1 cellular context compared by ENCODE assay signal in the genomic region with DNA sequence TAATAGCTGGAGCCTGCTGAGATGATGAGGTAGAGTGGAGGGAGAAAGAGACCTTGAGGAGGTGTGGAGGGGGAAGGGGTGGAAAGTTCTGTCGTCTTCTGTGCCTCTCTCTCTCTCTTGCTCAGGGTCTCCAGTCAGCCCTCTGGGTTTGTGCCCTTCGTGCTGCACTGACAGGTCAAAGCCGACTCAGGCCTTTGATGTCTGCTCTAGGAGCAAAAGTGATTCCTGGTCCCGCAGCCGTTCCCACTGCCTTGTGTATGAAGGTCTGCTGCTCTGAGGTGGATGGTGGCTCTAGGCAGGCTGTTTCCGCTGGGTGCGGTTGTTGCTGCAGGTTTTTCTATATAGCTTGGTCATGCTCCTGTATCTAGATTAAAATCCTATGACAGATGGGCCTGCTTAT.
TF ChIP-seq lines count a peak whose summit lies in the region.

No MANE protein-coding gene starts in this region.

TF ChIP-seq in HepG2, 621 proteins besides CTCF, POLR2A, EP300 and RAD21 (continues in another document):
- TF ChIP-seq ZNF503 (CRISPR knock-in tag; IDR thresholded peaks at IDR 0.05): no peak
- TF ChIP-seq ZBTB3 (CRISPR knock-in tag; IDR thresholded peaks at IDR 0.05; ENCODE audit: borderline replicate concordance, low read depth): no peak
- TF ChIP-seq ZNF687 (CRISPR knock-in tag; IDR thresholded peaks at IDR 0.05): peak; percentile 65
- no peak for TF ChIP-seq KDM4B (CRISPR knock-in tag; IDR thresholded peaks at IDR 0.05)
- no peak for TF ChIP-seq ZNF703 (CRISPR knock-in tag; IDR thresholded peaks at IDR 0.05; ENCODE audit: borderline replicate concordance)
- no peak for TF ChIP-seq ARNTL (CRISPR knock-in tag; IDR thresholded peaks at IDR 0.05)
- TF ChIP-seq MTF2 (CRISPR knock-in tag; IDR thresholded peaks at IDR 0.05; ENCODE audit: borderline replicate concordance): no peak
- TF ChIP-seq ZNF33A (CRISPR knock-in tag; IDR thresholded peaks at IDR 0.05; ENCODE audit: borderline replicate concordance): no peak
- TF ChIP-seq, protein P1, sequence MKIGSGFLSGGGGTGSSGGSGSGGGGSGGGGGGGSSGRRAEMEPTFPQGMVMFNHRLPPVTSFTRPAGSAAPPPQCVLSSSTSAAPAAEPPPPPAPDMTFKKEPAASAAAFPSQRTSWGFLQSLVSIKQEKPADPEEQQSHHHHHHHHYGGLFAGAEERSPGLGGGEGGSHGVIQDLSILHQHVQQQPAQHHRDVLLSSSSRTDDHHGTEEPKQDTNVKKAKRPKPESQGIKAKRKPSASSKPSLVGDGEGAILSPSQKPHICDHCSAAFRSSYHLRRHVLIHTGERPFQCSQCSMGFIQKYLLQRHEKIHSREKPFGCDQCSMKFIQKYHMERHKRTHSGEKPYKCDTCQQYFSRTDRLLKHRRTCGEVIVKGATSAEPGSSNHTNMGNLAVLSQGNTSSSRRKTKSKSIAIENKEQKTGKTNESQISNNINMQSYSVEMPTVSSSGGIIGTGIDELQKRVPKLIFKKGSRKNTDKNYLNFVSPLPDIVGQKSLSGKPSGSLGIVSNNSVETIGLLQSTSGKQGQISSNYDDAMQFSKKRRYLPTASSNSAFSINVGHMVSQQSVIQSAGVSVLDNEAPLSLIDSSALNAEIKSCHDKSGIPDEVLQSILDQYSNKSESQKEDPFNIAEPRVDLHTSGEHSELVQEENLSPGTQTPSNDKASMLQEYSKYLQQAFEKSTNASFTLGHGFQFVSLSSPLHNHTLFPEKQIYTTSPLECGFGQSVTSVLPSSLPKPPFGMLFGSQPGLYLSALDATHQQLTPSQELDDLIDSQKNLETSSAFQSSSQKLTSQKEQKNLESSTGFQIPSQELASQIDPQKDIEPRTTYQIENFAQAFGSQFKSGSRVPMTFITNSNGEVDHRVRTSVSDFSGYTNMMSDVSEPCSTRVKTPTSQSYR (CRISPR knock-in tag; IDR thresholded peaks at IDR 0.05; ENCODE audit: borderline replicate concordance): no peak
- TF ChIP-seq ZNF329 (CRISPR knock-in tag; IDR thresholded peaks at IDR 0.05; ENCODE audit: low read depth): no peak
- no peak for TF ChIP-seq ZNF235 (CRISPR knock-in tag; IDR thresholded peaks at IDR 0.05; ENCODE audit: borderline replicate concordance)
- TF ChIP-seq KLF6 (CRISPR knock-in tag; IDR thresholded peaks at IDR 0.05): no peak
- TF ChIP-seq ZNF773 (CRISPR knock-in tag; IDR thresholded peaks at IDR 0.05; ENCODE audit: borderline replicate concordance): no peak
- TF ChIP-seq YY1 (IDR thresholded peaks at IDR 0.05; ENCODE audit: insufficient read depth, insufficient replicate concordance, low read depth, low read length): no peak
- TF ChIP-seq RXRA (CRISPR knock-in tag; IDR thresholded peaks at IDR 0.05): peak; percentile 35; the same call in 1 of the 2 replicates
- TF ChIP-seq, protein P2, sequence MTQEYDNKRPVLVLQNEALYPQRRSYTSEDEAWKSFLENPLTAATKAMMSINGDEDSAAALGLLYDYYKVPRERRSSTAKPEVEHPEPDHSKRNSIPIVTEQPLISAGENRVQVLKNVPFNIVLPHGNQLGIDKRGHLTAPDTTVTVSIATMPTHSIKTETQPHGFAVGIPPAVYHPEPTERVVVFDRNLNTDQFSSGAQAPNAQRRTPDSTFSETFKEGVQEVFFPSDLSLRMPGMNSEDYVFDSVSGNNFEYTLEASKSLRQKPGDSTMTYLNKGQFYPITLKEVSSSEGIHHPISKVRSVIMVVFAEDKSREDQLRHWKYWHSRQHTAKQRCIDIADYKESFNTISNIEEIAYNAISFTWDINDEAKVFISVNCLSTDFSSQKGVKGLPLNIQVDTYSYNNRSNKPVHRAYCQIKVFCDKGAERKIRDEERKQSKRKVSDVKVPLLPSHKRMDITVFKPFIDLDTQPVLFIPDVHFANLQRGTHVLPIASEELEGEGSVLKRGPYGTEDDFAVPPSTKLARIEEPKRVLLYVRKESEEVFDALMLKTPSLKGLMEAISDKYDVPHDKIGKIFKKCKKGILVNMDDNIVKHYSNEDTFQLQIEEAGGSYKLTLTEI (CRISPR knock-in tag; conservative IDR thresholded peaks at IDR 0.05): no peak
- peak; percentile 60; the same call in 1 of the 2 replicates for TF ChIP-seq ZNF264 (CRISPR knock-in tag; IDR thresholded peaks at IDR 0.05)
- TF ChIP-seq ZNF569 (CRISPR knock-in tag; IDR thresholded peaks at IDR 0.05; ENCODE audit: borderline replicate concordance): no peak
- peak; percentile 38; the same call in 1 of the 2 replicates for TF ChIP-seq ZFX (CRISPR knock-in tag; IDR thresholded peaks at IDR 0.05; ENCODE audit: low read depth)
- no peak for TF ChIP-seq NONO (IDR thresholded peaks at IDR 0.05)
- no peak for TF ChIP-seq NONO (CRISPR knock-in tag; conservative IDR thresholded peaks at IDR 0.05)
- TF ChIP-seq CREM (IDR thresholded peaks at IDR 0.05): no peak
- no peak for TF ChIP-seq CREM (CRISPR knock-in tag; IDR thresholded peaks at IDR 0.05)
- peak; percentile 51 for TF ChIP-seq PAXIP1 (CRISPR knock-in tag; conservative IDR thresholded peaks at IDR 0.05)
- no peak for TF ChIP-seq NCOA1 (CRISPR knock-in tag; IDR thresholded peaks at IDR 0.05)
- TF ChIP-seq RFXAP (CRISPR knock-in tag; IDR thresholded peaks at IDR 0.05; ENCODE audit: borderline replicate concordance): no peak
- no peak for TF ChIP-seq HCFC1 (IDR thresholded peaks at IDR 0.05; ENCODE audit: low read depth, low read length)
- TF ChIP-seq THAP11 (CRISPR knock-in tag; IDR thresholded peaks at IDR 0.05): no peak
- TF ChIP-seq ZNF484 (CRISPR knock-in tag; IDR thresholded peaks at IDR 0.05; ENCODE audit: borderline replicate concordance, low read depth): no peak
- no peak for TF ChIP-seq FOXA1 (IDR thresholded peaks at IDR 0.05)
- no peak for TF ChIP-seq FOXA1 (CRISPR knock-in tag; IDR thresholded peaks at IDR 0.05)
- no peak for TF ChIP-seq ZNF431 (CRISPR knock-in tag; IDR thresholded peaks at IDR 0.05; ENCODE audit: borderline replicate concordance, low read depth)
- no peak for TF ChIP-seq TEAD3 (CRISPR knock-in tag; optimal IDR thresholded peaks at IDR 0.05; ENCODE audit: borderline replicate concordance)
- TF ChIP-seq SALL2 (CRISPR knock-in tag; IDR thresholded peaks at IDR 0.05): no peak
- peak; percentile 28; the same call in 1 of the 2 replicates for TF ChIP-seq KMT2A (CRISPR knock-in tag; IDR thresholded peaks at IDR 0.05)
- TF ChIP-seq, protein P3, sequence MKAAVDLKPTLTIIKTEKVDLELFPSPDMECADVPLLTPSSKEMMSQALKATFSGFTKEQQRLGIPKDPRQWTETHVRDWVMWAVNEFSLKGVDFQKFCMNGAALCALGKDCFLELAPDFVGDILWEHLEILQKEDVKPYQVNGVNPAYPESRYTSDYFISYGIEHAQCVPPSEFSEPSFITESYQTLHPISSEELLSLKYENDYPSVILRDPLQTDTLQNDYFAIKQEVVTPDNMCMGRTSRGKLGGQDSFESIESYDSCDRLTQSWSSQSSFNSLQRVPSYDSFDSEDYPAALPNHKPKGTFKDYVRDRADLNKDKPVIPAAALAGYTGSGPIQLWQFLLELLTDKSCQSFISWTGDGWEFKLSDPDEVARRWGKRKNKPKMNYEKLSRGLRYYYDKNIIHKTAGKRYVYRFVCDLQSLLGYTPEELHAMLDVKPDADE (CRISPR knock-in tag; IDR thresholded peaks at IDR 0.05): no peak
- 0 out of 2 replicates have a peak, but pooled peaks have one; percentile 14 for TF ChIP-seq ELF3 (CRISPR knock-in tag; IDR thresholded peaks at IDR 0.05)
- no peak for TF ChIP-seq GZF1 (CRISPR knock-in tag; IDR thresholded peaks at IDR 0.05)
- no peak for TF ChIP-seq BRCA1 (CRISPR knock-in tag; IDR thresholded peaks at IDR 0.05)
- TF ChIP-seq NR2C2 (CRISPR knock-in tag; IDR thresholded peaks at IDR 0.05; ENCODE audit: borderline replicate concordance): no peak
- no peak for TF ChIP-seq ZNF136 (CRISPR knock-in tag; IDR thresholded peaks at IDR 0.05; ENCODE audit: low read depth)
- no peak for TF ChIP-seq POLR2G (IDR thresholded peaks at IDR 0.05; ENCODE audit: low read depth, low read length)
- TF ChIP-seq PPARG (CRISPR knock-in tag; conservative IDR thresholded peaks at IDR 0.05): no peak
- TF ChIP-seq ZNF451 (CRISPR knock-in tag; IDR thresholded peaks at IDR 0.05): no peak
- 0 out of 2 replicates have a peak, but pooled peaks have one; percentile 21 for TF ChIP-seq HOMEZ (CRISPR knock-in tag; IDR thresholded peaks at IDR 0.05; ENCODE audit: low read depth)
- TF ChIP-seq ETV5 (CRISPR knock-in tag; IDR thresholded peaks at IDR 0.05; ENCODE audit: borderline replicate concordance): no peak; the same call in 1 of the 2 replicates
- TF ChIP-seq TEAD2 (CRISPR knock-in tag; IDR thresholded peaks at IDR 0.05): no peak
- TF ChIP-seq ZNF776 (CRISPR knock-in tag; IDR thresholded peaks at IDR 0.05): no peak
- no peak for TF ChIP-seq KLF9 (CRISPR knock-in tag; IDR thresholded peaks at IDR 0.05; ENCODE audit: low read depth)
- peak; percentile 46 for TF ChIP-seq SALL1 (CRISPR knock-in tag; IDR thresholded peaks at IDR 0.05)
- TF ChIP-seq SPEN (CRISPR knock-in tag; IDR thresholded peaks at IDR 0.05; ENCODE audit: low read depth): no peak
- no peak for TF ChIP-seq ZNF605 (CRISPR knock-in tag; IDR thresholded peaks at IDR 0.05)
- peak; percentile 51; the same call in 1 of the 2 replicates for TF ChIP-seq NR2F6 (IDR thresholded peaks at IDR 0.05)
- no peak for TF ChIP-seq NR2F6 (CRISPR knock-in tag; IDR thresholded peaks at IDR 0.05)
- TF ChIP-seq ADNP (CRISPR knock-in tag; IDR thresholded peaks at IDR 0.05): no peak
- no peak for TF ChIP-seq NR2F1 (CRISPR knock-in tag; IDR thresholded peaks at IDR 0.05)
